ENCODE assay signal across 11 cellular contexts in genomic region chr11:128904303-128904871, GRCh38. TPM values are rescaled to one million over a fixed set of nuclear protein-coding genes. Genes with fewer than 3 reads are reported as not detected.
DNase-seq lines count a peak whose midpoint lies in the region; ATAC-seq, FAIRE-seq and TF ChIP-seq lines count a peak whose summit lies in the region.
"Had no signal": no experiment of that assay in that cellular context is flagged by ENCODE, and none has a peak within 500 bp of the region (broad histone marks: within the 10 kb centered on the region; RNA-seq: fewer than 3 reads in every experiment).

No MANE protein-coding gene starts in this region.

- H3K27ac ChIP-seq in ACC112 (ENCODE audit: low read depth, low read length) = no peak overlapping the region
- no peak overlapping the region for H3K27ac ChIP-seq in GM23338 (ENCODE audit: low read depth)

- no peak for FAIRE-seq in frontal cortex (lab: Jason Lieb, UNC)
- no peak for FAIRE-seq in urothelium cell line (lab: Jason Lieb, UNC)

- H3K79me2 ChIP-seq in ACC112 (ENCODE audit: control insufficient read depth, insufficient read depth, low read length, unreplicated experiment) (no peaks in the 10 kb centered on the region), GM23338 (replicated peaks; ENCODE audit: insufficient read depth) (no peaks in the 10 kb centered on the region)

- H3K27me3 Mint-ChIP-seq in GM23338 (ENCODE audit: insufficient read depth, low read depth, poor library complexity) = peaks cover 79% of the 10 kb centered on the region
- peaks cover 31% of the 10 kb centered on the region for H3K27me3 Mint-ChIP-seq in activated naive CD8-positive, alpha-beta T cell treated with anti-CD3 and anti-CD28 coated beads, Interleukin-2, amount 50 U/mL, for 24 hours
- H3K27me3 Mint-ChIP-seq in naive B cell = peaks cover 71 to 82% (median 81%) of the 10 kb centered on the region in 3 donors

- no peak overlapping the region for H3K27ac Mint-ChIP-seq in GM23338
- H3K27ac Mint-ChIP-seq in activated naive CD8-positive, alpha-beta T cell treated with anti-CD3 and anti-CD28 coated beads, Interleukin-2, amount 50 U/mL, for 24 hours = no peak overlapping the region
- no peak overlapping the region for H3K27ac Mint-ChIP-seq in naive B cell

- peaks cover 34% of the 10 kb centered on the region for H3K4me1 Mint-ChIP-seq in GM23338
- peaks cover 16% of the 10 kb centered on the region for H3K4me1 Mint-ChIP-seq in activated naive CD8-positive, alpha-beta T cell treated with anti-CD3 and anti-CD28 coated beads, Interleukin-2, amount 50 U/mL, for 24 hours
- H3K4me1 Mint-ChIP-seq in naive B cell = peaks cover 18 to 33% (median 24%) of the 10 kb centered on the region in 3 donors

- H3K36me3 Mint-ChIP-seq in GM23338 (ENCODE audit: low read depth) (no peaks in the 10 kb centered on the region; the same call in 2 of the 3 replicates), naive B cell (no peaks in the 10 kb centered on the region)
- no peaks in the 10 kb centered on the region for H3K36me3 Mint-ChIP-seq in activated naive CD8-positive, alpha-beta T cell treated with anti-CD3 and anti-CD28 coated beads, Interleukin-2, amount 50 U/mL, for 24 hours (ENCODE audit: low read depth)

- peaks cover 29% of the 10 kb centered on the region for H3K4me1 ChIP-seq in ACC112 (ENCODE audit: control insufficient read depth, insufficient read depth, low read length, unreplicated experiment)
- peaks cover 37% of the 10 kb centered on the region for H3K4me1 ChIP-seq in GM23338 (ENCODE audit: insufficient read depth)

- H3K9me3 Mint-ChIP-seq in GM23338 = peaks cover 6% of the 10 kb centered on the region; the same call in 2 of the 3 replicates
- H3K9me3 Mint-ChIP-seq in activated naive CD8-positive, alpha-beta T cell treated with anti-CD3 and anti-CD28 coated beads, Interleukin-2, amount 50 U/mL, for 24 hours = no peaks in the 10 kb centered on the region
- peaks cover 0 to 3% (median 0%) of the 10 kb centered on the region in 7 donors for H3K9me3 Mint-ChIP-seq in naive B cell

- H2AFZ ChIP-seq in ACC112 (ENCODE audit: low read length, unreplicated experiment) (no peak overlapping the region), GM23338 (peak overlapping the region; percentile 72; the same call in 1 of the 2 replicates)

- no peak for ATAC-seq in GM23338
- ATAC-seq in activated naive CD8-positive, alpha-beta T cell treated with anti-CD3 and anti-CD28 coated beads, Interleukin-2, amount 50 U/mL, for 24 hours = no peak
- ATAC-seq in naive B cell (ENCODE audit: low read depth in 2 of 2) = no peak
- no peak for ATAC-seq in HG02981 (IDR thresholded peaks at IDR 0.05; ENCODE audit: unreplicated experiment)

- H3K4me3 Mint-ChIP-seq in GM23338 = peak overlapping the region; percentile 77
- peak overlapping the region; percentile 61 for H3K4me3 Mint-ChIP-seq in activated naive CD8-positive, alpha-beta T cell treated with anti-CD3 and anti-CD28 coated beads, Interleukin-2, amount 50 U/mL, for 24 hours
- H3K4me3 Mint-ChIP-seq in naive B cell = peak overlapping the region; percentile 65 to 90 (median 80)

- peaks cover 24% of the 10 kb centered on the region; the same call in 1 of the 2 replicates for H3F3A ChIP-seq in GM23338 (replicated peaks; ENCODE audit: low read depth)

- H3K4me2 ChIP-seq in GM23338 = peak overlapping the region; percentile 84

- H3K36me3 ChIP-seq in ACC112 (ENCODE audit: insufficient read depth, low read length) (no peaks in the 10 kb centered on the region), GM23338 (ENCODE audit: insufficient read depth) (no peaks in the 10 kb centered on the region)

- no peaks in the 10 kb centered on the region for H3K9me2 ChIP-seq in GM23338 (ENCODE audit: insufficient read depth)

- peak overlapping the region; percentile 84; the same call in 1 of the 2 replicates for H3K4me3 ChIP-seq in ACC112 (ENCODE audit: low read depth, low read length)
- H3K4me3 ChIP-seq in GM23338 = peak overlapping the region; percentile 68

- H4K20me1 ChIP-seq in GM23338 (replicated peaks; ENCODE audit: insufficient read depth) = peaks cover 9% of the 10 kb centered on the region

- H3K27me3 ChIP-seq in ACC112 (ENCODE audit: insufficient read depth, low read length) (no peaks in the 10 kb centered on the region), GM23338 (ENCODE audit: insufficient read depth) (peaks cover 91% of the 10 kb centered on the region)

- no peak for TF ChIP-seq CTCF in GM23338 (conservative IDR thresholded peaks at IDR 0.05; ENCODE audit: low read depth in 2 of 2)

- DNase-seq in GM23338 (ENCODE audit: low spot score) = peak; percentile 28
- DNase-seq in activated naive CD8-positive, alpha-beta T cell treated with anti-CD3 and anti-CD28 coated beads, Interleukin-2, amount 50 U/mL, for 24 hours = no peak
- no peak for DNase-seq in naive B cell
- DNase-seq in frontal cortex (ENCODE audit: low spot score in 2 of 2) = no peak
- DNase-seq in SIG-M5 treated with dmso at 0.1 percent for 504 hours (lab: John Stamatoyannopoulos, UW; ENCODE audit: unreplicated experiment) = no peak
- no peak for DNase-seq in urothelium cell line (ENCODE audit: low spot score)

TF ChIP-seq in GM23338, 12 proteins besides CTCF, POLR2A, EP300 and RAD21:
- TF ChIP-seq EZH2 (IDR thresholded peaks at IDR 0.05; ENCODE audit: low read depth, unreplicated experiment) = peak; percentile 82
- TF ChIP-seq POLR2AphosphoS5 (IDR thresholded peaks at IDR 0.05; ENCODE audit: low read depth) = no peak
- TF ChIP-seq EZH2phosphoT487 (IDR thresholded peaks at IDR 0.05; ENCODE audit: unreplicated experiment) = peak; percentile 35
- TF ChIP-seq ZNF331 (CRISPR knock-in tag; IDR thresholded peaks at IDR 0.05; ENCODE audit: low read depth) = no peak

RNA-seq across cellular contexts. Expression of gene KCNJ5, which starts 13.2 kb away (rescaled TPM):
- not detected in 2 replicates for total RNA-seq in GM23338 (2014; rRNA removed; shearing (Covaris generic))
- polyA plus RNA-seq in GM23338 (2016; fragmentation: Nextera tagmentation; extraction: Ambion mirVana) (not detected in 2 replicates), naive B cell (ENCODE audit: low read depth in 6 of 6) (not detected)
- 0.82 TPM for total RNA-seq in frontal cortex
- total RNA-seq: M059J had no signal

RNA-seq across cellular contexts. Expression of gene KCNJ1, which starts 37.3 kb away (rescaled TPM):
- total RNA-seq in GM23338 (2014; rRNA removed; shearing (Covaris generic)) = not detected in 2 replicates
- polyA plus RNA-seq in GM23338 (2016; fragmentation: Nextera tagmentation; extraction: Ambion mirVana) (0.16 and 0.42 TPM in 2 replicates), naive B cell (ENCODE audit: low read depth in 6 of 6) (under 1 TPM in 3 of 6 donors, not detected in 3; 0.18 to 0.64 (median 0.20) TPM)
- not detected for total RNA-seq in frontal cortex
- total RNA-seq: cerebellum, M059J had no signal

RNA-seq across cellular contexts. Expression of gene TP53AIP1, which starts 38.3 kb away (rescaled TPM):
- 0.07 TPM in 1 of 2 replicates, not detected in the other for total RNA-seq in GM23338 (2014; rRNA removed; shearing (Covaris generic))
- polyA plus RNA-seq in GM23338 (2016; fragmentation: Nextera tagmentation; extraction: Ambion mirVana) = not detected in 2 replicates
- not detected for polyA plus RNA-seq in naive B cell (ENCODE audit: low read depth in 6 of 6)
- total RNA-seq in frontal cortex = 0.41 TPM
- total RNA-seq: M059J, subcutaneous adipose tissue had no signal
